ENCODE assay signal across 29 cellular contexts in genomic region chr9:133285252-133285775, GRCh38. TPM values are rescaled to one million over a fixed set of nuclear protein-coding genes. Genes with fewer than 3 reads are reported as not detected.
"Had no signal": no experiment of that assay in that cellular context is flagged by ENCODE, and none has a peak within 500 bp of the region (broad histone marks: within the 10 kb centered on the region; RNA-seq: fewer than 3 reads in every experiment).

No MANE protein-coding gene starts in this region.

- H3K4me1 Mint-ChIP-seq: activated CD4-positive, alpha-beta memory T cell treated with anti-CD3 and anti-CD28 coated beads, Interleukin-2, amount 10 ng/mL, durations not matched to agents 7 days and 5 days; activated CD4-positive, alpha-beta T cell treated with anti-CD3 and anti-CD28 coated beads for 36 hours; activated CD4-positive, alpha-beta T cell treated with anti-CD3 and anti-CD28 coated beads, Interleukin-2, amount 10 ng/mL, durations not matched to agents 24 days and 14 days; activated naive CD4-positive, alpha-beta T cell treated with anti-CD3 and anti-CD28 coated beads, Interleukin-2, amount 50 U/mL, for 24 hours; activated naive CD8-positive, alpha-beta T cell treated with anti-CD3 and anti-CD28 coated beads for 36 hours; activated naive CD8-positive, alpha-beta T cell treated with anti-CD3 and anti-CD28 coated beads, Interleukin-2, amount 50 U/mL, for 24 hours had no signal

- H3K4me3 Mint-ChIP-seq: activated CD4-positive, alpha-beta memory T cell treated with anti-CD3 and anti-CD28 coated beads, Interleukin-2, amount 10 ng/mL, durations not matched to agents 7 days and 5 days; activated CD4-positive, alpha-beta T cell treated with anti-CD3 and anti-CD28 coated beads for 36 hours; activated CD4-positive, alpha-beta T cell treated with anti-CD3 and anti-CD28 coated beads, Interleukin-2, amount 10 ng/mL, durations not matched to agents 24 days and 14 days; activated naive CD4-positive, alpha-beta T cell treated with anti-CD3 and anti-CD28 coated beads for 36 hours; activated naive CD4-positive, alpha-beta T cell treated with anti-CD3 and anti-CD28 coated beads, Interleukin-2, amount 50 U/mL, for 24 hours; activated naive CD8-positive, alpha-beta T cell treated with anti-CD3 and anti-CD28 coated beads for 36 hours; activated naive CD8-positive, alpha-beta T cell treated with anti-CD3 and anti-CD28 coated beads, Interleukin-2, amount 50 U/mL, for 24 hours; activated T-helper 1 cell treated with anti-CD3 and anti-CD28 coated beads, Interleukin-12 subunit alpha, Interleukin-12 subunit beta, Interleukin-2, Interleukin-4 antibody, amounts not matched to agents 30 ng/mL and 10 ng/mL and 1 ng/mL, durations not matched to agents 14 hours and 24 hours and 36 hours had no signal

- H3K27me3 ChIP-seq: adrenal gland, body of pancreas, heart left ventricle had no signal

- H3K36me3 ChIP-seq: adrenal gland, gastrocnemius medialis, heart left ventricle had no signal

- H3K9me3 Mint-ChIP-seq: activated CD4-positive, alpha-beta T cell treated with anti-CD3 and anti-CD28 coated beads, Interleukin-2, amount 10 ng/mL, durations not matched to agents 24 days and 14 days; activated naive CD4-positive, alpha-beta T cell treated with anti-CD3 and anti-CD28 coated beads, Interleukin-2, amount 50 U/mL, for 24 hours had no signal

- H3K36me3 Mint-ChIP-seq: activated naive CD8-positive, alpha-beta T cell treated with anti-CD3 and anti-CD28 coated beads for 36 hours had no signal

- H3K4me3 ChIP-seq: adrenal gland, body of pancreas, gastrocnemius medialis, heart left ventricle had no signal

- FAIRE-seq: colon, endometrium, endothelial cell of umbilical vein had no signal

- H3K27ac Mint-ChIP-seq: activated CD4-positive, alpha-beta memory T cell treated with anti-CD3 and anti-CD28 coated beads, Interleukin-2, amount 10 ng/mL, durations not matched to agents 7 days and 5 days; activated CD4-positive, alpha-beta T cell treated with anti-CD3 and anti-CD28 coated beads for 36 hours; activated CD4-positive, alpha-beta T cell treated with anti-CD3 and anti-CD28 coated beads, Interleukin-2, amount 10 ng/mL, durations not matched to agents 24 days and 14 days; activated naive CD4-positive, alpha-beta T cell treated with anti-CD3 and anti-CD28 coated beads for 36 hours; activated naive CD4-positive, alpha-beta T cell treated with anti-CD3 and anti-CD28 coated beads, Interleukin-2, amount 50 U/mL, for 24 hours; activated naive CD8-positive, alpha-beta T cell treated with anti-CD3 and anti-CD28 coated beads for 36 hours; activated naive CD8-positive, alpha-beta T cell treated with anti-CD3 and anti-CD28 coated beads, Interleukin-2, amount 50 U/mL, for 24 hours; activated T-helper 1 cell treated with anti-CD3 and anti-CD28 coated beads, Interleukin-12 subunit alpha, Interleukin-12 subunit beta, Interleukin-2, Interleukin-4 antibody, amounts not matched to agents 30 ng/mL and 10 ng/mL and 1 ng/mL, durations not matched to agents 14 hours and 24 hours and 36 hours; activated T-helper 2 cell treated with anti-CD3 and anti-CD28 coated beads, Interferon-gamma antibody, Interleukin-2, Interleukin-4, amounts not matched to agents 10 μg/mL and 5 μg/mL and 100 μg/mL, durations not matched to agents 14 hours and 24 hours and 36 hours had no signal

- H3K27ac ChIP-seq: adrenal gland, body of pancreas, epithelial cell of prostate, foreskin keratinocyte, gastrocnemius medialis, heart left ventricle had no signal

- H3K4me1 ChIP-seq: adrenal gland, body of pancreas, foreskin keratinocyte, gastrocnemius medialis, heart left ventricle had no signal

- H3K9me3 ChIP-seq: adrenal gland, body of pancreas, gastrocnemius medialis had no signal

- H3K27me3 Mint-ChIP-seq: activated CD4-positive, alpha-beta T cell treated with anti-CD3 and anti-CD28 coated beads for 36 hours; activated naive CD8-positive, alpha-beta T cell treated with anti-CD3 and anti-CD28 coated beads for 36 hours had no signal

- ATAC-seq: activated CD4-positive, alpha-beta T cell treated with anti-CD3 and anti-CD28 coated beads for 36 hours; activated naive CD8-positive, alpha-beta T cell treated with anti-CD3 and anti-CD28 coated beads, Interleukin-2, amount 50 U/mL, for 24 hours; body of pancreas; foreskin keratinocyte; gastrocnemius medialis; heart left ventricle had no signal

- DNase-seq: activated CD4-positive, alpha-beta memory T cell treated with anti-CD3 and anti-CD28 coated beads, Interleukin-2, amount 10 ng/mL, durations not matched to agents 7 days and 5 days; activated CD4-positive, alpha-beta T cell treated with anti-CD3 and anti-CD28 coated beads for 36 hours; activated CD4-positive, alpha-beta T cell treated with anti-CD3 and anti-CD28 coated beads, Interleukin-2, amount 10 ng/mL, durations not matched to agents 24 days and 14 days; activated CD4-positive, CD25-positive, alpha-beta regulatory T cell; activated CD4-positive, CD25-positive, alpha-beta regulatory T cell treated with anti-CD3 and anti-CD28 coated beads, Interleukin-2, amount 50 U/mL, for 72 hours; activated effector memory CD4-positive, alpha-beta T cell treated with anti-CD3 and anti-CD28 coated beads, Interleukin-2, amount 50 U/mL, for 16 hours; activated naive CD4-positive, alpha-beta T cell treated with anti-CD3 and anti-CD28 coated beads for 36 hours; activated naive CD8-positive, alpha-beta T cell treated with anti-CD3 and anti-CD28 coated beads for 36 hours; activated naive CD8-positive, alpha-beta T cell treated with anti-CD3 and anti-CD28 coated beads, Interleukin-2, amount 50 U/mL, for 24 hours; activated T-cell treated with anti-CD3 and anti-CD28 coated beads, Interleukin-2, amount 50 U/mL, for 1 hour; activated T-cell treated with anti-CD3 and anti-CD28 coated beads, Interleukin-2, amount 50 U/mL, for 48 hours; amygdala; aorta; body of pancreas; caudate nucleus; effector CD8-positive, alpha-beta T cell; foreskin keratinocyte; gastrocnemius medialis; glutamatergic neuron; heart left ventricle; T-helper 2 cell had no signal

RNA-seq across cellular contexts. Expression of gene ABO, which starts 10.3 kb away (rescaled TPM):
- total RNA-seq: activated naive CD4-positive, alpha-beta T cell treated with anti-CD3 and anti-CD28 coated beads for 36 hours; activated naive CD8-positive, alpha-beta T cell treated with anti-CD3 and anti-CD28 coated beads for 36 hours; endothelial cell of umbilical vein; foreskin keratinocyte had no signal
- polyA plus RNA-seq: endothelial cell of umbilical vein, foreskin keratinocyte had no signal
